Comparison of ENCODE assay signal across 19 cellular contexts in genomic region chr13:108281941-108282340, GRCh38.
"Had no signal": no experiment of that assay in that cellular context is flagged by ENCODE, and none has a peak within 500 bp of the region (broad histone marks: within the 10 kb centered on the region; RNA-seq: fewer than 3 reads in every experiment).

No MANE protein-coding gene starts in this region.

- H3K36me3 Mint-ChIP-seq: brain, mesothelial cell of epicardium had no signal

- DNase-seq: activated CD4-positive, alpha-beta T cell treated with anti-CD3 and anti-CD28 coated beads, Interleukin-2, amount 50 U/mL, for 1 hour; activated CD8-positive, alpha-beta memory T cell treated with anti-CD3 and anti-CD28 coated beads for 24 hours; activated gamma-delta T cell treated with Interleukin-2 at 50 U/mL for 16 hours; amygdala; endodermal cell; gastrocnemius medialis; heart left ventricle; pancreas; stimulated activated CD4-positive, alpha-beta T cell treated with anti-CD3 and anti-CD28 coated beads, Interleukin-1b, Interleukin-23, amount 100 ng/mL, for 48 hours; stimulated activated naive CD8-positive, alpha-beta T cell treated with anti-CD3 and anti-CD28 coated beads, Interleukin-15, amount 100 ng/mL, for 72 hours; T-helper 2 cell; testis; upper lobe of right lung had no signal

- H3K9me3 Mint-ChIP-seq: brain; central memory CD8-positive, alpha-beta T cell; endodermal cell; mesothelial cell of epicardium; stimulated activated naive CD8-positive, alpha-beta T cell treated with anti-CD3 and anti-CD28 coated beads, Interleukin-15, amount 100 ng/mL, for 72 hours had no signal

- H3K4me1 Mint-ChIP-seq: brain; central memory CD8-positive, alpha-beta T cell; endodermal cell; stimulated activated naive CD8-positive, alpha-beta T cell treated with anti-CD3 and anti-CD28 coated beads, Interleukin-15, amount 100 ng/mL, for 72 hours had no signal

- H3K36me3 ChIP-seq: gastrocnemius medialis, heart left ventricle, pancreas, upper lobe of right lung had no signal

- H3K27me3 Mint-ChIP-seq: brain; stimulated activated naive CD8-positive, alpha-beta T cell treated with anti-CD3 and anti-CD28 coated beads, Interleukin-15, amount 100 ng/mL, for 72 hours had no signal

- H3K27ac Mint-ChIP-seq: activated naive CD8-positive, alpha-beta T cell; brain; endodermal cell; mesothelial cell of epicardium; stimulated activated naive CD8-positive, alpha-beta T cell treated with anti-CD3 and anti-CD28 coated beads, Interleukin-15, amount 100 ng/mL, for 72 hours had no signal

- ATAC-seq: activated CD4-positive, CD25-positive, alpha-beta regulatory T cell treated with anti-CD3 and anti-CD28 coated beads, Interleukin-2, amount 50 U/mL, for 24 hours; gastrocnemius medialis; heart left ventricle; pancreas; stimulated activated naive CD8-positive, alpha-beta T cell treated with anti-CD3 and anti-CD28 coated beads, Interleukin-15, amount 100 ng/mL, for 72 hours; upper lobe of right lung had no signal

- H3K4me1 ChIP-seq: gastrocnemius medialis, pancreas, testis, upper lobe of right lung had no signal

- H3K27me3 ChIP-seq: gastrocnemius medialis, heart left ventricle, pancreas, testis, upper lobe of right lung had no signal

- H3K9me3 ChIP-seq: gastrocnemius medialis, heart left ventricle, pancreas, testis, upper lobe of right lung had no signal

- H3K27ac ChIP-seq: gastrocnemius medialis, pancreas, testis, upper lobe of right lung had no signal

- H3K4me3 ChIP-seq: gastrocnemius medialis, heart left ventricle, lung, pancreas, testis, upper lobe of right lung had no signal

- H3K4me3 Mint-ChIP-seq: activated naive CD8-positive, alpha-beta T cell; brain; central memory CD8-positive, alpha-beta T cell; endodermal cell; mesothelial cell of epicardium; stimulated activated naive CD8-positive, alpha-beta T cell treated with anti-CD3 and anti-CD28 coated beads, Interleukin-15, amount 100 ng/mL, for 72 hours had no signal
